In the genomic region with DNA sequence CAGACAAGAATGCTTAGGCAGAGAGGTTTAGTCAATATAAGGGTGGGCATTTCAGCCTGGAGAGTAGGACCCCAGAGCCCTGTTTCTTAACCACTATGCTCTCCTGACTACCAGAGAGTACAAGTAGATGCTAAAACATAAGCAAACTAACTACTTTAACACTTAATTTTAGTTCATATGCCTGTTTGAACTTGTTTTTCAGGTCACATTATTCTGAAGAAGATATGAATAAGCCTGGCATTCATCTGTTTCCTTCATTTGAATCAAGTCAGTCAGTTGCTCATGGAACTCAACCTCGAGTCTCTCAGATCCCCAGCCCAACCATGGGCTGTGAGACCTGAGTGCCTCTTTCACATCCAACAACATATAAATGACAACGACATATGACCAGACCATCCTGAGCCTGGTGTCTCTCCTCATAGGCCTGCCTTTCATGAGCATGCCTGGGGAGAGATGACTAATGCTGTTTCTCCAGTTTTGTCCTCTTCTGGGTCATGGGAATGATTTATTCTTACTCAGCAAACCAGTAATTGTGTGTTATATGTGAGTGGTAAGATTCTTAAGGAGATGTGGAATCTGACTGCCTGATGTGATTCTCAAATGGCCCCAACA, we compare ENCODE assay signal across 10 cellular contexts.
DNase-seq lines count a peak whose midpoint lies in the region; ATAC-seq and TF ChIP-seq lines count a peak whose summit lies in the region.
"Had no signal": no experiment of that assay in that cellular context is flagged by ENCODE, and none has a peak within 500 bp of the region (broad histone marks: within the 10 kb centered on the region; RNA-seq: fewer than 3 reads in every experiment).

No MANE protein-coding gene starts in this region.

- peaks cover 10% of the 10 kb centered on the region for H3K9me3 ChIP-seq in CD8-positive, alpha-beta memory T cell (ENCODE audit: low read length)
- H3K9me3 ChIP-seq in MG63: peaks cover 5% of the 10 kb centered on the region; the same call in 1 of the 2 replicates

- peak overlapping the region; percentile 67 to 97 (median 92) for H3K27ac Mint-ChIP-seq in CD8-positive, alpha-beta memory T cell
- H3K27ac Mint-ChIP-seq in chondrocyte (ENCODE audit: unreplicated experiment) (peak overlapping the region; percentile 58), neural crest cell (ENCODE audit: unreplicated experiment) (peak overlapping the region; percentile 46)

- CTCF ChIA-PET in CD8-positive, alpha-beta memory T cell (lab: Charles Lee): no interaction called here

- in situ Hi-C loops in G401 (cut with HindIII; ENCODE audit: low sequenced_read_pairs): no loop called here

- H3K4me3 Mint-ChIP-seq in CD8-positive, alpha-beta memory T cell: peak overlapping the region in 4 of 7 donors; percentile 42 to 50 (median 46)
- H3K4me3 Mint-ChIP-seq in chondrocyte (ENCODE audit: unreplicated experiment) (no peak overlapping the region), neural crest cell (no peak overlapping the region)

- H3K4me1 Mint-ChIP-seq in CD8-positive, alpha-beta memory T cell: peaks cover 88 to 94% (median 92%) of the 10 kb centered on the region in 3 donors
- H3K4me1 Mint-ChIP-seq in chondrocyte (ENCODE audit: low read depth): peaks cover 23% of the 10 kb centered on the region
- no peaks in the 10 kb centered on the region for H3K4me1 Mint-ChIP-seq in neural crest cell

- peaks cover 90% of the 10 kb centered on the region for H3K4me1 ChIP-seq in CD8-positive, alpha-beta memory T cell (ENCODE audit: insufficient read depth, low read length)
- H3K4me1 ChIP-seq: transverse colon had no signal

- no peaks in the 10 kb centered on the region for H3K36me3 ChIP-seq in CD8-positive, alpha-beta memory T cell (ENCODE audit: insufficient read depth, low read length)
- no peaks in the 10 kb centered on the region for H3K36me3 ChIP-seq in MG63
- H3K36me3 ChIP-seq: transverse colon had no signal

- H3K9me3 Mint-ChIP-seq in CD8-positive, alpha-beta memory T cell: peaks cover 10 to 25% (median 21%) of the 10 kb centered on the region in 5 donors
- peaks cover 26% of the 10 kb centered on the region for H3K9me3 Mint-ChIP-seq in chondrocyte (ENCODE audit: low read depth)
- H3K9me3 Mint-ChIP-seq in neural crest cell: peaks cover 22% of the 10 kb centered on the region

- H3K4me3 ChIP-seq in CD8-positive, alpha-beta memory T cell (ENCODE audit: low read length): no peak overlapping the region
- H3K4me3 ChIP-seq in MG63: no peak overlapping the region
- H3K4me3 ChIP-seq: transverse colon had no signal

- no peaks in the 10 kb centered on the region for H3K27me3 Mint-ChIP-seq in CD8-positive, alpha-beta memory T cell
- H3K27me3 Mint-ChIP-seq in chondrocyte (ENCODE audit: low read depth) (no peaks in the 10 kb centered on the region), neural crest cell (ENCODE audit: low read depth) (no peaks in the 10 kb centered on the region)

- no peak for ATAC-seq in GM21423 (IDR thresholded peaks at IDR 0.05; ENCODE audit: unreplicated experiment)

- TF ChIP-seq CTCF in chondrocyte (IDR thresholded peaks at IDR 0.05) (no peak), neural crest cell (conservative IDR thresholded peaks at IDR 0.05) (no peak)

- POLR2A ChIA-PET in CD8-positive, alpha-beta memory T cell (lab: Charles Lee): no interaction called here

- H3K27me3 ChIP-seq in CD8-positive, alpha-beta memory T cell (ENCODE audit: insufficient read depth, low read length, poor library complexity, severe bottlenecking): no peaks in the 10 kb centered on the region
- H3K27me3 ChIP-seq in MG63: no peaks in the 10 kb centered on the region
- H3K27me3 ChIP-seq: transverse colon had no signal

- no peak for DNase-seq in CD8-positive, alpha-beta memory T cell
- DNase-seq in MG63: peak; percentile 5
- no peak for DNase-seq in chondrocyte (ENCODE audit: low spot score)
- DNase-seq in neural crest cell (ENCODE audit: low read depth, low spot score): no peak
- DNase-seq in G401 (ENCODE audit: low spot score): no peak
- no peak for DNase-seq in HuH-7 (ENCODE audit: low spot score)
- DNase-seq: GOT3, NCI-H524 treated with DMSO at 0.1 percent for 48 hours, transverse colon had no signal

- H3K27ac ChIP-seq in CD8-positive, alpha-beta memory T cell (ENCODE audit: low read depth, low read length): no peak overlapping the region
- H3K27ac ChIP-seq: transverse colon had no signal

- peaks cover 0 to 24% (median 5%) of the 10 kb centered on the region in 3 donors for H3K36me3 Mint-ChIP-seq in CD8-positive, alpha-beta memory T cell
- H3K36me3 Mint-ChIP-seq in chondrocyte (ENCODE audit: low read depth) (peaks cover 10% of the 10 kb centered on the region), neural crest cell (ENCODE audit: low read depth) (peaks cover 26% of the 10 kb centered on the region)

Comparison
In these comparisons a context has a peak if more than half of its experiments do, and no peak if none do; other contexts are left out.
1. H3K4me3 Mint-ChIP-seq: peak in CD8-positive, alpha-beta memory T cell (4 of 7); none in chondrocyte (single experiment) and neural crest cell (single experiment).
2. Peak in every context shown above with its lines, with median percentiles within 50 percentile points of each other: H3K27ac Mint-ChIP-seq.